Comparison of ENCODE assay signal across 8 cellular contexts in genomic region chr20:57709823-57710799, GRCh38. TPM values are rescaled to one million over a fixed set of nuclear protein-coding genes. Genes with fewer than 3 reads are reported as not detected.
A peak's percentile ranks its signal among the peaks of the same experiment; 100 is the strongest.
DNase-seq lines count a peak whose midpoint lies in the region; ATAC-seq, FAIRE-seq and TF ChIP-seq lines count a peak whose summit lies in the region.

PMEPA1 (minus strand) TSS chr20:57710015; CDS start chr20:57709582, 433 bp downstream.

- H3K4ac ChIP-seq in H1 (replicated peaks; ENCODE audit: insufficient read length, low read depth, low read length): peak within 1 kb of the TSS; percentile 65

- POLR2A ChIA-PET in H1 (lab: Charles Lee; ENCODE audit: partially characterized antibody): interaction anchor here (0.8 to 6.8 kb wide), 17 partner anchors 9 to 258 kb away, joined by 3 to 59 read pairs (median 4); no protein-coding TSS in a partner anchor

- ATAC-seq in HG03442 (IDR thresholded peaks at IDR 0.05; ENCODE audit: unreplicated experiment) (peak; percentile 71), memory B cell (ENCODE audit: low read depth) (peak; percentile 83)

- peaks cover 0 to 18% (median 10%) of the 10 kb centered on the region in 4 experiments; a peak in 5 of 7 replicates for H3K27me3 ChIP-seq in H1 (replicated peaks in 1 of 4; ENCODE audit: control insufficient read depth in 3 of 4, extremely low read depth in 1 of 4, insufficient read depth in 3 of 4, low read length in 3 of 4)

- CTCF ChIA-PET in H1 (lab: Charles Lee; ENCODE audit: partially characterized antibody): interaction anchor here (0.6 to 1.2 kb wide), 3 partner anchors 16 to 82 kb away, joined by 3 to 4 read pairs (median 3); no protein-coding TSS in a partner anchor

- 1% methylated on average over 24 of the region's 92 CpGs; no CpG with 5 or more reads in 1 of the 2 experiments for WGBS in H1 (ENCODE audit: extremely low coverage in 1 of 2, insufficient coverage in 1 of 2, insufficient read length in 1 of 2, insufficient replicate concordance in 2 of 2, low coverage in 1 of 2, low lambda C conversion rate in 2 of 2, missing lambda C conversion rate in 1 of 2), 2 experiments

- no peaks in the 10 kb centered on the region for H3K9me3 ChIP-seq in H1 (ENCODE audit: insufficient read depth in 2 of 2, low read depth in 1 of 2, low read length in 1 of 2)

- DNase-seq in AG08396 (ENCODE audit: low spot score): peak; percentile 98
- peak; percentile 85 for DNase-seq in GM19238 (ENCODE audit: insufficient read length, low spot score)
- DNase-seq in NCI-H69 (lab: John Stamatoyannopoulos, UW): peak; percentile 96
- peak; percentile 88 for DNase-seq in activated CD8-positive, alpha-beta memory T cell treated with anti-CD3 and anti-CD28 coated beads, Interleukin-2, amount 50 U/mL, for 1 hour (ENCODE audit: extremely low read depth)
- peak; percentile 84 to 94 for DNase-seq in H1 (ENCODE audit: low read depth in 1 of 2, low spot score in 2 of 2)
- peak; percentile 91 to 93 for DNase-seq in memory B cell (ENCODE audit: low spot score in 2 of 2)
- peak; percentile 91 to 94 (median 91) for DNase-seq in stimulated activated CD4-positive, alpha-beta T cell treated with anti-CD3 and anti-CD28 coated beads, TNF-alpha, amount 100 ng/mL, for 4 hours (ENCODE audit: low read depth in 3 of 3)

- H3K79me1 ChIP-seq in H1 (ENCODE audit: low read depth, low read length): peaks cover under 1% of the 10 kb centered on the region; the same call in 1 of the 2 replicates

- H3K36me3 ChIP-seq in H1 (ENCODE audit: control insufficient read depth in 2 of 4, insufficient read depth in 4 of 4, low read length in 3 of 4): no peaks in the 10 kb centered on the region

- H3K9me3 Mint-ChIP-seq in memory B cell: no peaks in the 10 kb centered on the region

- no peaks in the 10 kb centered on the region for H3K36me3 Mint-ChIP-seq in memory B cell

- peak within 1 kb of the TSS; percentile 8 for H4K5ac ChIP-seq in H1 (ENCODE audit: insufficient read length, low read depth, low read length)

- peak within 1 kb of the TSS; percentile 99 for H3K4me3 Mint-ChIP-seq in memory B cell

- H2BK5ac ChIP-seq in H1 (ENCODE audit: low read depth, low read length): peak within 1 kb of the TSS; percentile 97

- no peak within 1 kb of the TSS; the same call in 1 of the 2 replicates for H2AK5ac ChIP-seq in H1 (ENCODE audit: low read depth, low read length)

- H2AFZ ChIP-seq in H1 (ENCODE audit: low read length): 0 out of 2 replicates have a peak within 1 kb of the TSS, but pooled peaks have one; percentile 48

- peaks cover 26 to 27% of the 10 kb centered on the region in 2 experiments for H4K20me1 ChIP-seq in H1 (replicated peaks in 1 of 2; ENCODE audit: control insufficient read depth in 1 of 2, insufficient read depth in 2 of 2, low read length in 2 of 2)

- peak within 1 kb of the TSS; percentile 61 for H3K27ac ChIP-seq in H1 (ENCODE audit: low read depth, low read length)

- peaks cover 0 to 24% (median 13%) of the 10 kb centered on the region in 4 experiments; a peak in 5 of 7 replicates for H3K4me1 ChIP-seq in H1 (replicated peaks in 1 of 4; ENCODE audit: control insufficient read depth in 3 of 4, insufficient read depth in 4 of 4, low read length in 3 of 4)

- no peak within 1 kb of the TSS for H2BK15ac ChIP-seq in H1 (ENCODE audit: low read length)

- peaks cover 11 to 38% of the 10 kb centered on the region in 2 experiments for H3K79me2 ChIP-seq in H1 (ENCODE audit: control insufficient read depth in 1 of 2, insufficient read depth in 2 of 2, low read length in 2 of 2)

- peak within 1 kb of the TSS; percentile 72; the same call in 1 of the 2 replicates for H2BK20ac ChIP-seq in H1 (ENCODE audit: low read length)

- peak within 1 kb of the TSS; percentile 75 for H2BK12ac ChIP-seq in H1 (ENCODE audit: low read depth, low read length)

- TF ChIP-seq CTCF in H1 (IDR thresholded peaks at IDR 0.05; ENCODE audit: control extremely low read depth in 1 of 3, insufficient read depth in 1 of 3, low read depth in 1 of 3, low read length in 3 of 3): no peak

- peak in 1 of 2 experiments; percentile 95; a peak in 2 of 3 replicates for TF ChIP-seq EP300 in H1 (IDR thresholded peaks at IDR 0.05; ENCODE audit: borderline replicate concordance in 1 of 2, low read depth in 2 of 2, low read length in 2 of 2)

- H3K4me1 Mint-ChIP-seq in memory B cell: peaks cover 39% of the 10 kb centered on the region

- H3K4me2 ChIP-seq in H1 (ENCODE audit: insufficient read depth in 1 of 2, low read depth in 2 of 2, low read length in 2 of 2): peak within 1 kb of the TSS; percentile 92 to 97

- H3K27ac Mint-ChIP-seq in memory B cell: peak within 1 kb of the TSS; percentile 94

- peak within 1 kb of the TSS; percentile 80 to 83 (median 82) for H3K4me3 ChIP-seq in H1 (ENCODE audit: extremely low read depth in 1 of 4, insufficient read depth in 2 of 4, low read depth in 3 of 4, low read length in 4 of 4)

- H3K23ac ChIP-seq in H1 (ENCODE audit: insufficient read length): no peak within 1 kb of the TSS

- H4K91ac ChIP-seq in H1 (replicated peaks; ENCODE audit: insufficient read length, low read length): peak within 1 kb of the TSS; percentile 75

- peak in 1 of 2 experiments; percentile 50; a peak in 1 of 3 replicates for TF ChIP-seq POLR2A in H1 (IDR thresholded peaks at IDR 0.05; ENCODE audit: control extremely low read depth in 1 of 2, low read depth in 2 of 2, low read length in 2 of 2)

- peaks cover 2% of the 10 kb centered on the region for H3K27me3 Mint-ChIP-seq in memory B cell

- H2BK120ac ChIP-seq in H1 (replicated peaks; ENCODE audit: low read depth, low read length): peak within 1 kb of the TSS; percentile 29

- peak within 1 kb of the TSS; percentile 84 for H4K8ac ChIP-seq in H1 (ENCODE audit: extremely low read depth, insufficient read depth, low read length)

- peaks cover 7% of the 10 kb centered on the region for H3K23me2 ChIP-seq in H1 (ENCODE audit: low read depth, low read length)

- peak within 1 kb of the TSS; percentile 90 for H3K18ac ChIP-seq in H1 (ENCODE audit: extremely low read depth, low read length)

- TF ChIP-seq RAD21 in H1 (IDR thresholded peaks at IDR 0.05 in 1 of 2, conservative IDR thresholded peaks at IDR 0.05 in 1 of 2; ENCODE audit: low read depth in 2 of 2, low read length in 2 of 2): no peak

- peak within 1 kb of the TSS; percentile 42 for H3K56ac ChIP-seq in H1 (replicated peaks; ENCODE audit: insufficient read length, low read depth, low read length)

- H3K9ac ChIP-seq in H1 (replicated peaks in 1 of 4; ENCODE audit: extremely low read depth in 1 of 4, low read depth in 3 of 4, low read length in 3 of 4): peak within 1 kb of the TSS; percentile 66 to 89 (median 78)

- FAIRE-seq in H1 (lab: Jason Lieb, UNC): no peak

- no peak within 1 kb of the TSS for H3K14ac ChIP-seq in H1 (ENCODE audit: insufficient read length)

TF ChIP-seq in H1, 55 proteins besides CTCF, POLR2A, EP300 and RAD21:
- TF ChIP-seq POLR2AphosphoS5 (IDR thresholded peaks at IDR 0.05; ENCODE audit: low read depth, low read length) (peak; percentile 69; the same call in 1 of the 2 replicates), SRF (IDR thresholded peaks at IDR 0.05; ENCODE audit: low read depth, low read length) (no peak), KDM4A (IDR thresholded peaks at IDR 0.05; ENCODE audit: low read depth, low read length, severe bottlenecking) (peak; percentile 69), RBBP5 (IDR thresholded peaks at IDR 0.05; ENCODE audit: borderline replicate concordance, low read depth, low read length) (peak; percentile 78; the same call in 1 of the 2 replicates), ASH2L (IDR thresholded peaks at IDR 0.05; ENCODE audit: low read length) (peak; percentile 63), JUND (IDR thresholded peaks at IDR 0.05; ENCODE audit: low read length) (0 out of 2 replicates have a peak, but pooled peaks have one; percentile 18), SP1 (IDR thresholded peaks at IDR 0.05; ENCODE audit: low read depth, low read length) (peak; percentile 68; the same call in 1 of the 2 replicates), CREB1 (IDR thresholded peaks at IDR 0.05) (peak; percentile 87), GTF2F1 (IDR thresholded peaks at IDR 0.05; ENCODE audit: borderline replicate concordance, low read depth, low read length) (no peak), TAF1 (IDR thresholded peaks at IDR 0.05; ENCODE audit: low read depth, low read length) (peak; percentile 61), PHF8 (conservative IDR thresholded peaks at IDR 0.05; ENCODE audit: low read depth, low read length) (peak; percentile 37), TCF12 (IDR thresholded peaks at IDR 0.05; ENCODE audit: low read depth, low read length) (no peak), TBP (IDR thresholded peaks at IDR 0.05; ENCODE audit: low read depth, low read length) (peak; percentile 61; the same call in 1 of the 2 replicates)
- TF ChIP-seq, protein P1, sequence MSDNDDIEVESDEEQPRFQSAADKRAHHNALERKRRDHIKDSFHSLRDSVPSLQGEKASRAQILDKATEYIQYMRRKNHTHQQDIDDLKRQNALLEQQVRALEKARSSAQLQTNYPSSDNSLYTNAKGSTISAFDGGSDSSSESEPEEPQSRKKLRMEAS (IDR thresholded peaks at IDR 0.05): 0 out of 2 replicates have a peak, but pooled peaks have one; percentile 1

RNA-seq across cellular contexts. Expression of gene PMEPA1, which starts in this region (rescaled TPM):
- total RNA-seq in H1 (2021; fragmentation: NEBNext Ultra II Directional; extraction: Animal tissue kit (Norgen Biotek cat#: 25700)): 20.0 and 20.5 TPM in 2 replicates
- polyA plus RNA-seq in H1 (2011; rRNA removed): 12.7 and 18.1 TPM in 2 replicates
- polyA plus RNA-seq in H1 (2011; cell fraction: cytosol; rRNA removed): 10.3 TPM
- polyA plus RNA-seq in H1 (2011; cell fraction: nucleus; rRNA removed): 21.0 TPM
- polyA plus RNA-seq in H1 (2012, experiment 1 of 2): 3.8 to 11.4 TPM (median 10.2 TPM) in 4 replicates
- polyA plus RNA-seq in H1 (2012, experiment 2 of 2): 7.9 TPM
- 17.9 TPM for polyA plus RNA-seq in H1 (2013, experiment 1 of 2)
- polyA plus RNA-seq in H1 (2013, experiment 2 of 2): 19.1 TPM
- 5.6 and 6.0 TPM in 2 replicates for polyA minus RNA-seq in H1 (2011; rRNA and poly(A)+ RNA removed)
- polyA minus RNA-seq in H1 (2011; cell fraction: cytosol; rRNA and poly(A)+ RNA removed): 15.3 TPM
- 12.0 TPM for polyA minus RNA-seq in H1 (2011; cell fraction: nucleus; rRNA and poly(A)+ RNA removed)

Comparison
In these comparisons a context has a peak if more than half of its experiments do, and no peak if none do; other contexts are left out.
1. Peak in every context shown above with its lines: DNase-seq, ATAC-seq, H3K4me3 ChIP-seq and H3K27ac ChIP-seq.